1 cellular context compared by ENCODE assay signal in the genomic region with DNA sequence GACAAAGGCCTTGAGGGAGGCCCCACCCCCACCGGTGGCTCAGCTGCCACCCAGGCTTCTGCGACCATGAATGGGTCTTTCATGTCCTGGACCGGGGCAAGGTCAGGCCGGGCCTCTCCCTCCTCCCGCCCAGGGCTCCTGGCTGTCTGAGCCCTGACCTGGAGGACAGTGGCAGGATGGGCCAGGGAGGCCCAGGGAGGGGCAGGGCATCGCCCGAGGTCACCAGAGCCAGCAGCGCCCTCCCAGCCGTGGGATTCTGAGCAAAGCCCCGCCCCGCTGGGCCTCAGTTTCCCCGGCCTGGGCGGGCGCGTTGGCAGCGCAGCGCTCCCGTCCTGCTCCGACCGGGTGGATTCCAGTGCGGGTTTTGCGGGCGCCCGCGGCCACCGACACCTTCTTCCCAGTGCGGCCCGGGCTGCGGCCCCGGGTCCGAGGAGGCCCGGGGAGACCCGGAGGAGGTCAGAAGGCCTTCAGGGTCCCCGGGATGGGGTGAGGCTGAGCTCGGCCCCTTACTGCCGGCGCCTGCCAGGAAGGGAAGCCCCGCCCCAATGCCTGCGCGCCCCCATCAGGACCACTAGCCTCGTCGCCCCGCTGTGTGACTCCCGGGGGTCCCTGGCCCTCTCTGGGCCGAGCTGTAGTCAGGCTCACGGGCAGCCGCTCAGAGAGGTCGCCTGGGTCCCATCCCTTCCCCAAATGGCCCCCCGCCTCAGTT.
TF ChIP-seq lines count a peak whose summit lies in the region.

No MANE protein-coding gene starts in this region.

TF ChIP-seq in HepG2, 621 proteins besides CTCF, POLR2A, EP300 and RAD21 (continued from another document and continues in another):
- TF ChIP-seq, protein P1, sequence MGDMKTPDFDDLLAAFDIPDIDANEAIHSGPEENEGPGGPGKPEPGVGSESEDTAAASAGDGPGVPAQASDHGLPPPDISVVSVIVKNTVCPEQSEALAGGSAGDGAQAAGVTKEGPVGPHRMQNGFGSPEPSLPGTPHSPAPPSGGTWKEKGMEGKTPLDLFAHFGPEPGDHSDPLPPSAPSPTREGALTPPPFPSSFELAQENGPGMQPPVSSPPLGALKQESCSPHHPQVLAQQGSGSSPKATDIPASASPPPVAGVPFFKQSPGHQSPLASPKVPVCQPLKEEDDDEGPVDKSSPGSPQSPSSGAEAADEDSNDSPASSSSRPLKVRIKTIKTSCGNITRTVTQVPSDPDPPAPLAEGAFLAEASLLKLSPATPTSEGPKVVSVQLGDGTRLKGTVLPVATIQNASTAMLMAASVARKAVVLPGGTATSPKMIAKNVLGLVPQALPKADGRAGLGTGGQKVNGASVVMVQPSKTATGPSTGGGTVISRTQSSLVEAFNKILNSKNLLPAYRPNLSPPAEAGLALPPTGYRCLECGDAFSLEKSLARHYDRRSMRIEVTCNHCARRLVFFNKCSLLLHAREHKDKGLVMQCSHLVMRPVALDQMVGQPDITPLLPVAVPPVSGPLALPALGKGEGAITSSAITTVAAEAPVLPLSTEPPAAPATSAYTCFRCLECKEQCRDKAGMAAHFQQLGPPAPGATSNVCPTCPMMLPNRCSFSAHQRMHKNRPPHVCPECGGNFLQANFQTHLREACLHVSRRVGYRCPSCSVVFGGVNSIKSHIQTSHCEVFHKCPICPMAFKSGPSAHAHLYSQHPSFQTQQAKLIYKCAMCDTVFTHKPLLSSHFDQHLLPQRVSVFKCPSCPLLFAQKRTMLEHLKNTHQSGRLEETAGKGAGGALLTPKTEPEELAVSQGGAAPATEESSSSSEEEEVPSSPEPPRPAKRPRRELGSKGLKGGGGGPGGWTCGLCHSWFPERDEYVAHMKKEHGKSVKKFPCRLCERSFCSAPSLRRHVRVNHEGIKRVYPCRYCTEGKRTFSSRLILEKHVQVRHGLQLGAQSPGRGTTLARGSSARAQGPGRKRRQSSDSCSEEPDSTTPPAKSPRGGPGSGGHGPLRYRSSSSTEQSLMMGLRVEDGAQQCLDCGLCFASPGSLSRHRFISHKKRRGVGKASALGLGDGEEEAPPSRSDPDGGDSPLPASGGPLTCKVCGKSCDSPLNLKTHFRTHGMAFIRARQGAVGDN (CRISPR knock-in tag; IDR thresholded peaks at IDR 0.05) = peak; percentile 57
- no peak for TF ChIP-seq PLRG1 (conservative IDR thresholded peaks at IDR 0.05)
- no peak for TF ChIP-seq ZNF83 (CRISPR knock-in tag; IDR thresholded peaks at IDR 0.05; ENCODE audit: borderline replicate concordance)
- TF ChIP-seq NFE2L2 (IDR thresholded peaks at IDR 0.05; ENCODE audit: low read length) = no peak
- TF ChIP-seq TP53 (CRISPR knock-in tag; conservative IDR thresholded peaks at IDR 0.05) = peak; percentile 82; the same call in 1 of the 2 replicates
- TF ChIP-seq RFXAP (CRISPR knock-in tag; IDR thresholded peaks at IDR 0.05; ENCODE audit: borderline replicate concordance) = peak; percentile 69
- TF ChIP-seq ZNF292 (CRISPR knock-in tag; IDR thresholded peaks at IDR 0.05; ENCODE audit: borderline replicate concordance, low read depth) = peak; percentile 69
- 0 out of 2 replicates have a peak, but pooled peaks have one; percentile 26 for TF ChIP-seq ZNF468 (CRISPR knock-in tag; IDR thresholded peaks at IDR 0.05)
- TF ChIP-seq KLF15 (CRISPR knock-in tag; IDR thresholded peaks at IDR 0.05; ENCODE audit: borderline replicate concordance) = no peak; the same call in 1 of the 2 replicates
- 0 out of 2 replicates have a peak, but pooled peaks have one; percentile 49 for TF ChIP-seq ZNF326 (CRISPR knock-in tag; IDR thresholded peaks at IDR 0.05; ENCODE audit: borderline replicate concordance)
- TF ChIP-seq, protein P2, sequence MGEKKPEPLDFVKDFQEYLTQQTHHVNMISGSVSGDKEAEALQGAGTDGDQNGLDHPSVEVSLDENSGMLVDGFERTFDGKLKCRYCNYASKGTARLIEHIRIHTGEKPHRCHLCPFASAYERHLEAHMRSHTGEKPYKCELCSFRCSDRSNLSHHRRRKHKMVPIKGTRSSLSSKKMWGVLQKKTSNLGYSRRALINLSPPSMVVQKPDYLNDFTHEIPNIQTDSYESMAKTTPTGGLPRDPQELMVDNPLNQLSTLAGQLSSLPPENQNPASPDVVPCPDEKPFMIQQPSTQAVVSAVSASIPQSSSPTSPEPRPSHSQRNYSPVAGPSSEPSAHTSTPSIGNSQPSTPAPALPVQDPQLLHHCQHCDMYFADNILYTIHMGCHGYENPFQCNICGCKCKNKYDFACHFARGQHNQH (CRISPR knock-in tag; IDR thresholded peaks at IDR 0.05) = peak; percentile 66
- TF ChIP-seq SMARCE1 (IDR thresholded peaks at IDR 0.05; ENCODE audit: borderline replicate concordance) = no peak
- 0 out of 2 replicates have a peak, but pooled peaks have one; percentile 23 for TF ChIP-seq ZBTB7A (CRISPR knock-in tag; IDR thresholded peaks at IDR 0.05)
- peak; percentile 77 for TF ChIP-seq ZBTB3 (CRISPR knock-in tag; IDR thresholded peaks at IDR 0.05; ENCODE audit: borderline replicate concordance, low read depth)
- no peak for TF ChIP-seq ZSCAN30 (CRISPR knock-in tag; IDR thresholded peaks at IDR 0.05)
- TF ChIP-seq FOXO1 (CRISPR knock-in tag; IDR thresholded peaks at IDR 0.05) = peak; percentile 71
- TF ChIP-seq, protein P3, sequence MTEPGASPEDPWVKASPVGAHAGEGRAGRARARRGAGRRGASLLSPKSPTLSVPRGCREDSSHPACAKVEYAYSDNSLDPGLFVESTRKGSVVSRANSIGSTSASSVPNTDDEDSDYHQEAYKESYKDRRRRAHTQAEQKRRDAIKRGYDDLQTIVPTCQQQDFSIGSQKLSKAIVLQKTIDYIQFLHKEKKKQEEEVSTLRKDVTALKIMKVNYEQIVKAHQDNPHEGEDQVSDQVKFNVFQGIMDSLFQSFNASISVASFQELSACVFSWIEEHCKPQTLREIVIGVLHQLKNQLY (CRISPR knock-in tag; IDR thresholded peaks at IDR 0.05) = peak; percentile 65; the same call in 1 of the 2 replicates
- peak; percentile 67; the same call in 1 of the 2 replicates for TF ChIP-seq ZBTB42 (CRISPR knock-in tag; IDR thresholded peaks at IDR 0.05)
- TF ChIP-seq, protein P4, sequence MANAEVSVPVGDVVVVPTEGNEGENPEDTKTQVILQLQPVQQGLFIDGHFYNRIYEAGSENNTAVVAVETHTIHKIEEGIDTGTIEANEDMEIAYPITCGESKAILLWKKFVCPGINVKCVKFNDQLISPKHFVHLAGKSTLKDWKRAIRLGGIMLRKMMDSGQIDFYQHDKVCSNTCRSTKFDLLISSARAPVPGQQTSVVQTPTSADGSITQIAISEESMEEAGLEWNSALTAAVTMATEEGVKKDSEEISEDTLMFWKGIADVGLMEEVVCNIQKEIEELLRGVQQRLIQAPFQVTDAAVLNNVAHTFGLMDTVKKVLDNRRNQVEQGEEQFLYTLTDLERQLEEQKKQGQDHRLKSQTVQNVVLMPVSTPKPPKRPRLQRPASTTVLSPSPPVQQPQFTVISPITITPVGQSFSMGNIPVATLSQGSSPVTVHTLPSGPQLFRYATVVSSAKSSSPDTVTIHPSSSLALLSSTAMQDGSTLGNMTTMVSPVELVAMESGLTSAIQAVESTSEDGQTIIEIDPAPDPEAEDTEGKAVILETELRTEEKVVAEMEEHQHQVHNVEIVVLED (CRISPR knock-in tag; IDR thresholded peaks at IDR 0.05; ENCODE audit: borderline replicate concordance) = peak; percentile 48; the same call in 1 of the 2 replicates
- TF ChIP-seq ZC3H13 (CRISPR knock-in tag; IDR thresholded peaks at IDR 0.05) = peak; percentile 82
- peak; percentile 70; the same call in 1 of the 2 replicates for TF ChIP-seq RCOR2 (CRISPR knock-in tag; IDR thresholded peaks at IDR 0.05)
- no peak for TF ChIP-seq FOXC1 (CRISPR knock-in tag; IDR thresholded peaks at IDR 0.05; ENCODE audit: borderline replicate concordance)
- TF ChIP-seq, protein P5, sequence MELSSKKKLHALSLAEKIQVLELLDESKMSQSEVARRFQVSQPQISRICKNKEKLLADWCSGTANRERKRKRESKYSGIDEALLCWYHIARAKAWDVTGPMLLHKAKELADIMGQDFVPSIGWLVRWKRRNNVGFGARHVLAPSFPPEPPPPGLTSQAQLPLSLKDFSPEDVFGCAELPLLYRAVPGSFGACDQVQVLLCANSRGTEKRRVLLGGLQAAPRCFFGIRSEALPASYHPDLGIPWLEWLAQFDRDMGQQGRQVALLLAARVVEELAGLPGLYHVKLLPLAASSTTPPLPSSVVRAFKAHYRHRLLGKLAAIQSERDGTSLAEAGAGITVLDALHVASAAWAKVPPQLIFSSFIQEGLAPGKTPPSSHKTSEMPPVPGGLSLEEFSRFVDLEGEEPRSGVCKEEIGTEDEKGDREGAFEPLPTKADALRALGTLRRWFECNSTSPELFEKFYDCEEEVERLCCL (CRISPR knock-in tag; IDR thresholded peaks at IDR 0.05; ENCODE audit: borderline replicate concordance) = no peak
- TF ChIP-seq HDAC6 (IDR thresholded peaks at IDR 0.05; ENCODE audit: low read depth, low read length) = no peak
- TF ChIP-seq RFX3 (CRISPR knock-in tag; IDR thresholded peaks at IDR 0.05) = no peak
- peak; percentile 65 for TF ChIP-seq AGO2 (optimal IDR thresholded peaks at IDR 0.05; ENCODE audit: low read depth, low read length)
- TF ChIP-seq, protein P6, sequence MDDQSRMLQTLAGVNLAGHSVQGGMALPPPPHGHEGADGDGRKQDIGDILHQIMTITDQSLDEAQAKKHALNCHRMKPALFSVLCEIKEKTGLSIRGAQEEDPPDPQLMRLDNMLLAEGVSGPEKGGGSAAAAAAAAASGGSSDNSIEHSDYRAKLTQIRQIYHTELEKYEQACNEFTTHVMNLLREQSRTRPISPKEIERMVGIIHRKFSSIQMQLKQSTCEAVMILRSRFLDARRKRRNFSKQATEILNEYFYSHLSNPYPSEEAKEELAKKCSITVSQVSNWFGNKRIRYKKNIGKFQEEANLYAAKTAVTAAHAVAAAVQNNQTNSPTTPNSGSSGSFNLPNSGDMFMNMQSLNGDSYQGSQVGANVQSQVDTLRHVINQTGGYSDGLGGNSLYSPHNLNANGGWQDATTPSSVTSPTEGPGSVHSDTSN (CRISPR knock-in tag; IDR thresholded peaks at IDR 0.05; ENCODE audit: borderline replicate concordance) = no peak
- TF ChIP-seq ZNF569 (CRISPR knock-in tag; IDR thresholded peaks at IDR 0.05; ENCODE audit: borderline replicate concordance) = 0 out of 2 replicates have a peak, but pooled peaks have one; percentile 39
- TF ChIP-seq MIER3 (CRISPR knock-in tag; IDR thresholded peaks at IDR 0.05; ENCODE audit: borderline replicate concordance) = peak; percentile 73
- TF ChIP-seq REPIN1 (CRISPR knock-in tag; IDR thresholded peaks at IDR 0.05; ENCODE audit: borderline replicate concordance, low read depth) = no peak; the same call in 1 of the 2 replicates
- TF ChIP-seq, protein P7, sequence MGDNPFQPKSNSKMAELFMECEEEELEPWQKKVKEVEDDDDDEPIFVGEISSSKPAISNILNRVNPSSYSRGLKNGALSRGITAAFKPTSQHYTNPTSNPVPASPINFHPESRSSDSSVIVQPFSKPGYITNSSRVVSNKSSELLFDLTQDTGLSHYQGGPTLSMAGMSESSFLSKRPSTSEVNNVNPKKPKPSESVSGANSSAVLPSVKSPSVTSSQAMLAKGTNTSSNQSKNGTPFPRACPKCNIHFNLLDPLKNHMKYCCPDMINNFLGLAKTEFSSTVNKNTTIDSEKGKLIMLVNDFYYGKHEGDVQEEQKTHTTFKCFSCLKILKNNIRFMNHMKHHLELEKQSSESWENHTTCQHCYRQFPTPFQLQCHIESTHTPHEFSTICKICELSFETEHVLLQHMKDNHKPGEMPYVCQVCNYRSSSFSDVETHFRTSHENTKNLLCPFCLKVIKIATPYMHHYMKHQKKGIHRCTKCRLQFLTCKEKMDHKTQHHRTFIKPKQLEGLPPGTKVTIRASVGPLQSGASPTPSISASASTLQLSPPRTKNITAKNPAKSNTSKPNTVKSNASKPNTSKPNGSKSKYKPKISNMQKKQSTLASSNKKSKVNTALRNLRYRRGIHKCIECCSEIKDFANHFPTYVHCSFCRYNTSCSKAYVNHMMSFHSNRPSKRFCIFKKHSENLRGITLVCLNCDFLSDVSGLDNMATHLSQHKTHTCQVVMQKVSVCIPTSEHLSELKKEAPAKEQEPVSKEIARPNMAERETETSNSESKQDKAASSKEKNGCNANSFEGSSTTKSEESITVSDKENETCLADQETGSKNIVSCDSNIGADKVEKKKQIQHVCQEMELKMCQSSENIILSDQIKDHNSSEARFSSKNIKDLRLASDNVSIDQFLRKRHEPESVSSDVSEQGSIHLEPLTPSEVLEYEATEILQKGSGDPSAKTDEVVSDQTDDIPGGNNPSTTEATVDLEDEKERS (CRISPR knock-in tag; IDR thresholded peaks at IDR 0.05) = no peak
- TF ChIP-seq ZBTB7B (CRISPR knock-in tag; IDR thresholded peaks at IDR 0.05) = peak; percentile 76
- TF ChIP-seq, protein P8, sequence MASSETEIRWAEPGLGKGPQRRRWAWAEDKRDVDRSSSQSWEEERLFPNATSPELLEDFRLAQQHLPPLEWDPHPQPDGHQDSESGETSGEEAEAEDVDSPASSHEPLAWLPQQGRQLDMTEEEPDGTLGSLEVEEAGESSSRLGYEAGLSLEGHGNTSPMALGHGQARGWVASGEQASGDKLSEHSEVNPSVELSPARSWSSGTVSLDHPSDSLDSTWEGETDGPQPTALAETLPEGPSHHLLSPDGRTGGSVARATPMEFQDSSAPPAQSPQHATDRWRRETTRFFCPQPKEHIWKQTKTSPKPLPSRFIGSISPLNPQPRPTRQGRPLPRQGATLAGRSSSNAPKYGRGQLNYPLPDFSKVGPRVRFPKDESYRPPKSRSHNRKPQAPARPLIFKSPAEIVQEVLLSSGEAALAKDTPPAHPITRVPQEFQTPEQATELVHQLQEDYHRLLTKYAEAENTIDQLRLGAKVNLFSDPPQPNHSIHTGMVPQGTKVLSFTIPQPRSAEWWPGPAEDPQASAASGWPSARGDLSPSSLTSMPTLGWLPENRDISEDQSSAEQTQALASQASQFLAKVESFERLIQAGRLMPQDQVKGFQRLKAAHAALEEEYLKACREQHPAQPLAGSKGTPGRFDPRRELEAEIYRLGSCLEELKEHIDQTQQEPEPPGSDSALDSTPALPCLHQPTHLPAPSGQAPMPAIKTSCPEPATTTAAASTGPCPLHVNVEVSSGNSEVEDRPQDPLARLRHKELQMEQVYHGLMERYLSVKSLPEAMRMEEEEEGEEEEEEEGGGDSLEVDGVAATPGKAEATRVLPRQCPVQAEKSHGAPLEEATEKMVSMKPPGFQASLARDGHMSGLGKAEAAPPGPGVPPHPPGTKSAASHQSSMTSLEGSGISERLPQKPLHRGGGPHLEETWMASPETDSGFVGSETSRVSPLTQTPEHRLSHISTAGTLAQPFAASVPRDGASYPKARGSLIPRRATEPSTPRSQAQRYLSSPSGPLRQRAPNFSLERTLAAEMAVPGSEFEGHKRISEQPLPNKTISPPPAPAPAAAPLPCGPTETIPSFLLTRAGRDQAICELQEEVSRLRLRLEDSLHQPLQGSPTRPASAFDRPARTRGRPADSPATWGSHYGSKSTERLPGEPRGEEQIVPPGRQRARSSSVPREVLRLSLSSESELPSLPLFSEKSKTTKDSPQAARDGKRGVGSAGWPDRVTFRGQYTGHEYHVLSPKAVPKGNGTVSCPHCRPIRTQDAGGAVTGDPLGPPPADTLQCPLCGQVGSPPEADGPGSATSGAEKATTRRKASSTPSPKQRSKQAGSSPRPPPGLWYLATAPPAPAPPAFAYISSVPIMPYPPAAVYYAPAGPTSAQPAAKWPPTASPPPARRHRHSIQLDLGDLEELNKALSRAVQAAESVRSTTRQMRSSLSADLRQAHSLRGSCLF (CRISPR knock-in tag; IDR thresholded peaks at IDR 0.05; ENCODE audit: borderline replicate concordance) = no peak
- TF ChIP-seq SP1 (IDR thresholded peaks at IDR 0.05) = no peak
- peak; percentile 73 for TF ChIP-seq SP1 (CRISPR knock-in tag; IDR thresholded peaks at IDR 0.05)
